9 cellular contexts compared by ENCODE assay signal in genomic region chr18:58303363-58303762, GRCh38.
DNase-seq lines count a peak whose midpoint lies in the region; ATAC-seq and FAIRE-seq lines count a peak whose summit lies in the region.
"Had no signal": no experiment of that assay in that cellular context is flagged by ENCODE, and none has a peak within 500 bp of the region (broad histone marks: within the 10 kb centered on the region; RNA-seq: fewer than 3 reads in every experiment).

No MANE protein-coding gene starts in this region.

- H3K4me3 Mint-ChIP-seq in T-helper 1 cell treated with Interleukin-12 subunit alpha and Interleukin-12 subunit beta and Interleukin-4 antibody, amounts not matched to agents 30 μg/mL and 1 μg/mL, for 36 hours = no peak overlapping the region

- H3K36me3 Mint-ChIP-seq in T-helper 1 cell treated with Interleukin-12 subunit alpha and Interleukin-12 subunit beta and Interleukin-4 antibody, amounts not matched to agents 30 μg/mL and 1 μg/mL, for 36 hours (ENCODE audit: low read depth) = peaks cover 6% of the 10 kb centered on the region

- no peak overlapping the region for H3K4me3 ChIP-seq in small intestine (ENCODE audit: low read depth in 1 of 2, low read length in 2 of 2)

- peak overlapping the region; percentile 12 for H3K27ac Mint-ChIP-seq in T-helper 1 cell treated with Interleukin-12 subunit alpha and Interleukin-12 subunit beta and Interleukin-4 antibody, amounts not matched to agents 30 μg/mL and 1 μg/mL, for 36 hours

- H3K9me3 Mint-ChIP-seq in T-helper 1 cell treated with Interleukin-12 subunit alpha and Interleukin-12 subunit beta and Interleukin-4 antibody, amounts not matched to agents 30 μg/mL and 1 μg/mL, for 36 hours = peaks cover 11% of the 10 kb centered on the region

- H3K27ac ChIP-seq in small intestine (ENCODE audit: low read depth in 1 of 2, low read length in 1 of 2) = no peak overlapping the region

- no peaks in the 10 kb centered on the region for H3K9me3 ChIP-seq in small intestine (ENCODE audit: control insufficient read depth, low read depth)

- H3K27me3 Mint-ChIP-seq in T-helper 1 cell treated with Interleukin-12 subunit alpha and Interleukin-12 subunit beta and Interleukin-4 antibody, amounts not matched to agents 30 μg/mL and 1 μg/mL, for 36 hours (ENCODE audit: low read depth) = peaks cover 38% of the 10 kb centered on the region

- H3K27me3 ChIP-seq in small intestine (ENCODE audit: control insufficient read depth in 2 of 2, insufficient read depth in 2 of 2, low read length in 2 of 2) = no peaks in the 10 kb centered on the region

- peaks cover 12% of the 10 kb centered on the region for H3K4me1 Mint-ChIP-seq in T-helper 1 cell treated with Interleukin-12 subunit alpha and Interleukin-12 subunit beta and Interleukin-4 antibody, amounts not matched to agents 30 μg/mL and 1 μg/mL, for 36 hours (ENCODE audit: low read depth)

- H3K36me3 ChIP-seq in small intestine (ENCODE audit: control insufficient read depth in 2 of 2, insufficient read depth in 2 of 2, low read length in 2 of 2) = no peaks in the 10 kb centered on the region

- H3K4me1 ChIP-seq in small intestine (ENCODE audit: control insufficient read depth in 2 of 2, insufficient read depth in 1 of 2, low read depth in 1 of 2, low read length in 1 of 2) = no peaks in the 10 kb centered on the region

- ATAC-seq in GM18873 (IDR thresholded peaks at IDR 0.05; ENCODE audit: low FRiP score, unreplicated experiment) (peak; percentile 81), GM21786 (IDR thresholded peaks at IDR 0.05; ENCODE audit: unreplicated experiment) (peak; percentile 87)

- WGBS in small intestine, 3 donors = 12 to 38% (median 23%) methylated on average over 3 of the region's 3 CpGs

- FAIRE-seq in small intestine (lab: Jason Lieb, UNC) = no peak
- FAIRE-seq: keratinocyte had no signal

- peak; percentile 42 for DNase-seq in small intestine
- no peak for DNase-seq in GOT3 (lab: John Stamatoyannopoulos, UW)
- no peak for DNase-seq in cerebellar cortex (ENCODE audit: low spot score)
- no peak for DNase-seq in EL
- DNase-seq: retina had no signal
